ENCODE assay signal across 8 cellular contexts in the genomic region with DNA sequence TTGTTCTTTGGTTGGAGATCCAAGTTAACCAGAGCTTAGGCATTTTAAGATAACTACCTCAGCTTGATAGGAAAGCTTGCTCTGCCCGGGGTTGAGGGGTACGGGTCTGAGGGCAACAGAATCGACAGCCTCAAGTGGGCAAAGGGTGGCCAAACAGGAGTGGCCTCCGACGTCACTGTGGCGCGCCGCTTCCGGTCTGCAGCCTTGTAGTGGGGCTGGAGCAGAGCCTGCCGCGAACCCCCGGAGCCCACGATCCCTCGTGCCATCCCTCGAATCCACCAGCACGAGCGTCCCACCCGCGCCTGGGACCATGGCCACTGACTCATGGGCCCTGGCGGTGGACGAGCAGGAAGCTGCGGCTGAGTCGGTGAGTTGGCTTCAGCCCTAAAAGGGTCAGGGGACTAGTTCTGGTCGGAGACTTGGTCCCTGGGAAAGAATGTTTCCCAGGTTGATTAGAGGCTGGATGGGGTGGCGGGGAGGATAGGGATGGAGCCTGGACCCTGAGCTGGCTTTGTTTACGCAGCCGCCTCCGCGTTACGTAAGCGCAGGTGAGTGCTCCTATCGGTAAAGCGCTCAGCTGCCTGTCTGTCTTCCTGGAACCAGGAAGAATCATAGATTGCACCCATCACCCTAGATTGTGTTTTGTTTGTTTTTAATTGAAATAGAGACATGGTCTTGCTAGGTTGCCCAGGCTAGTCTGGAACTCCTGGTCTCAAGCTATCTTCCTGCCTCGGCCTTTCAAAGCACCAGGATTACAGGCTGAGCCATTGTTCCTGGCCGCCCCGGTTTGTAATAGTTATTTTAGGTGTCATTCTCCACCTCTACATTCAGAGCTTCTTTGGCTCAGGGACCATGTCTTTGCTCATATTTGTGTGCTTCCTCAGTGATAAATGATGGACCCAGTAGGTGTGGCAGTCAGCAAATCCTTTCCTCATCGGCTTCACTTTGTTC. TPM values are rescaled to one million over a fixed set of nuclear protein-coding genes. Genes with fewer than 3 reads are reported as not detected.
DNase-seq lines count a peak whose midpoint lies in the region; ATAC-seq, FAIRE-seq and TF ChIP-seq lines count a peak whose summit lies in the region.

A gene (plus strand): TSS at position 199 of the 951 bp plus-strand sequence. CDS start 112 bp downstream, at position 311.

- CTCF ChIA-PET in activated CD8-positive, alpha-beta memory T cell treated with anti-CD3 and anti-CD28 coated beads for 36 hours (lab: Charles Lee), result interaction anchor here (0.9 to 1.7 kb wide), 6 partner anchors 8 to 265 kb away, joined by 3 to 5 read pairs (median 4); a partner anchor contains a TSS
- CTCF ChIA-PET in H1 (lab: Charles Lee; ENCODE audit: partially characterized antibody), result interaction anchor here (0.6 to 3.1 kb wide), 8 partner anchors 10 to 659 kb away, joined by 3 to 13 read pairs (median 4); a partner anchor contains a TSS

- peak within 1 kb of the TSS; percentile 53 for H3K14ac ChIP-seq in H1 (ENCODE audit: insufficient read length)

- peak; percentile 83 for ATAC-seq in GM19023 (IDR thresholded peaks at IDR 0.05; ENCODE audit: unreplicated experiment)
- peak; percentile 84 for ATAC-seq in HG03442 (IDR thresholded peaks at IDR 0.05; ENCODE audit: unreplicated experiment)

- H2BK20ac ChIP-seq in H1 (ENCODE audit: low read length), result no peak within 1 kb of the TSS

- peak within 1 kb of the TSS; percentile 82; the same call in 1 of the 2 replicates for H2BK12ac ChIP-seq in H1 (ENCODE audit: low read depth, low read length)

- no peak within 1 kb of the TSS for H2AK5ac ChIP-seq in H1 (ENCODE audit: low read depth, low read length)

- peak within 1 kb of the TSS; percentile 36 for H4K91ac ChIP-seq in H1 (replicated peaks; ENCODE audit: insufficient read length, low read length)

- TF ChIP-seq RAD21 in H1 (IDR thresholded peaks at IDR 0.05 in 1 of 2, conservative IDR thresholded peaks at IDR 0.05 in 1 of 2; ENCODE audit: low read depth in 2 of 2, low read length in 2 of 2), result no peak

- peak within 1 kb of the TSS; percentile 93 for H3K27ac ChIP-seq in H1 (ENCODE audit: low read depth, low read length)

- no peak for TF ChIP-seq EP300 in H1 (IDR thresholded peaks at IDR 0.05; ENCODE audit: borderline replicate concordance in 1 of 2, low read depth in 2 of 2, low read length in 2 of 2)

- no peaks in the 10 kb centered on the region; a peak in 1 of 4 replicates for H3K9me3 ChIP-seq in H1 (ENCODE audit: insufficient read depth in 2 of 2, low read depth in 1 of 2, low read length in 1 of 2)

- POLR2A ChIA-PET in activated CD8-positive, alpha-beta memory T cell treated with anti-CD3 and anti-CD28 coated beads for 36 hours (lab: Charles Lee), result interaction anchor here (0.5 to 2.2 kb wide), 4 partner anchors 10 to 81 kb away, joined by 3 to 37 read pairs (median 8); a partner anchor contains a TSS
- POLR2A ChIA-PET in H1 (lab: Charles Lee; ENCODE audit: partially characterized antibody), result interaction anchor here (0.5 to 3.9 kb wide), 25 partner anchors 8 to 335 kb away, joined by 3 to 49 read pairs (median 5); a partner anchor contains a TSS

- TF ChIP-seq POLR2A in H1 (IDR thresholded peaks at IDR 0.05; ENCODE audit: control extremely low read depth in 1 of 2, low read depth in 2 of 2, low read length in 2 of 2), result peak in 1 of 2 experiments; percentile 94; a peak in 2 of 3 replicates

- H3K9ac ChIP-seq in H1 (replicated peaks in 1 of 4; ENCODE audit: extremely low read depth in 1 of 4, low read depth in 3 of 4, low read length in 3 of 4), result peak within 1 kb of the TSS; percentile 93 to 98 (median 98)

- WGBS in H1 (ENCODE audit: extremely low coverage in 1 of 2, insufficient coverage in 1 of 2, insufficient read length in 1 of 2, insufficient replicate concordance in 2 of 2, low coverage in 1 of 2, low lambda C conversion rate in 2 of 2, missing lambda C conversion rate in 1 of 2), 2 experiments, result 5% methylated on average over 37 of the region's 37 CpGs; no CpG with 5 or more reads in 1 of the 2 experiments

- H2BK15ac ChIP-seq in H1 (ENCODE audit: low read length), result no peak within 1 kb of the TSS

- H3K4me3 ChIP-seq in H1 (ENCODE audit: extremely low read depth in 1 of 4, insufficient read depth in 2 of 4, low read depth in 3 of 4, low read length in 4 of 4), result peak within 1 kb of the TSS; percentile 89 to 98 (median 98)

- H4K8ac ChIP-seq in H1 (ENCODE audit: extremely low read depth, insufficient read depth, low read length), result peak within 1 kb of the TSS; percentile 99

- H3K23ac ChIP-seq in H1 (ENCODE audit: insufficient read length), result no peak within 1 kb of the TSS

- peak within 1 kb of the TSS; percentile 63 for H3K4ac ChIP-seq in H1 (replicated peaks; ENCODE audit: insufficient read length, low read depth, low read length)

- peaks cover 5 to 41% of the 10 kb centered on the region in 2 experiments for H3K79me2 ChIP-seq in H1 (ENCODE audit: control insufficient read depth in 1 of 2, insufficient read depth in 2 of 2, low read length in 2 of 2)

- H3K56ac ChIP-seq in H1 (replicated peaks; ENCODE audit: insufficient read length, low read depth, low read length), result peak within 1 kb of the TSS; percentile 35

- H4K20me1 ChIP-seq in H1 (replicated peaks in 1 of 2; ENCODE audit: control insufficient read depth in 1 of 2, insufficient read depth in 2 of 2, low read length in 2 of 2), result no peaks in the 10 kb centered on the region

- TF ChIP-seq CTCF in H1 (IDR thresholded peaks at IDR 0.05; ENCODE audit: control extremely low read depth in 1 of 3, insufficient read depth in 1 of 3, low read depth in 1 of 3, low read length in 3 of 3), result peak in 1 of 3 experiments; percentile 0; a peak in 1 of 4 replicates

- H3K36me3 ChIP-seq in H1 (ENCODE audit: control insufficient read depth in 2 of 4, insufficient read depth in 4 of 4, low read length in 3 of 4), result no peaks in the 10 kb centered on the region; a peak in 1 of 8 replicates

- H3K23me2 ChIP-seq in H1 (ENCODE audit: low read depth, low read length), result peaks cover 3% of the 10 kb centered on the region; the same call in 1 of the 2 replicates

- in situ Hi-C loops in ACHN (cut with HindIII; ENCODE audit: low pct_ligation_motif_present, low pct_unique_long_range_greater_than_20kb, low sequenced_read_pairs), result no loop called here

- no peak for FAIRE-seq in H1 (lab: Jason Lieb, UNC)

- H3K18ac ChIP-seq in H1 (ENCODE audit: extremely low read depth, low read length), result peak within 1 kb of the TSS; percentile 98

- H2AFZ ChIP-seq in H1 (ENCODE audit: low read length), result peak within 1 kb of the TSS; percentile 84

- DNase-seq in ACHN (peak; percentile 84), NCI-H748 treated with DMSO at 0.1 percent for 48 hours (lab: John Stamatoyannopoulos, UW) (peak; percentile 25), H1 (ENCODE audit: low read depth in 1 of 2, low spot score in 2 of 2) (peak in 1 of 2 experiments; percentile 84), medulla oblongata (ENCODE audit: extremely low spot score) (peak; percentile 79)
- peak; percentile 39 to 47 (median 46) for DNase-seq in stimulated activated CD4-positive, alpha-beta T cell treated with anti-CD3 and anti-CD28 coated beads, TNF-alpha, amount 100 ng/mL, for 48 hours (ENCODE audit: low read depth in 3 of 3)

- H3K4me2 ChIP-seq in H1 (ENCODE audit: insufficient read depth in 1 of 2, low read depth in 2 of 2, low read length in 2 of 2), result peak within 1 kb of the TSS; percentile 73 to 87

- H2BK5ac ChIP-seq in H1 (ENCODE audit: low read depth, low read length), result peak within 1 kb of the TSS; percentile 96

- H2BK120ac ChIP-seq in H1 (replicated peaks; ENCODE audit: low read depth, low read length), result peak within 1 kb of the TSS; percentile 3

- H3K4me1 ChIP-seq in H1 (replicated peaks in 1 of 4; ENCODE audit: control insufficient read depth in 3 of 4, insufficient read depth in 4 of 4, low read length in 3 of 4), result peaks cover 0 to 3% (median 1%) of the 10 kb centered on the region in 4 experiments; a peak in 3 of 7 replicates

- peak within 1 kb of the TSS; percentile 93 for H4K5ac ChIP-seq in H1 (ENCODE audit: insufficient read length, low read depth, low read length)

- H3K79me1 ChIP-seq in H1 (ENCODE audit: low read depth, low read length), result peaks cover 3% of the 10 kb centered on the region; the same call in 1 of the 2 replicates

- H3K27me3 ChIP-seq in H1 (replicated peaks in 1 of 4; ENCODE audit: control insufficient read depth in 3 of 4, extremely low read depth in 1 of 4, insufficient read depth in 3 of 4, low read length in 3 of 4), result no peaks in the 10 kb centered on the region

TF ChIP-seq in H1, 55 proteins besides CTCF, POLR2A, EP300 and RAD21 (continues in another document):
- TF ChIP-seq TAF1 (IDR thresholded peaks at IDR 0.05; ENCODE audit: low read depth, low read length) (peak; percentile 88), CHD2 (IDR thresholded peaks at IDR 0.05; ENCODE audit: low read length) (no peak), EZH2 (IDR thresholded peaks at IDR 0.05; ENCODE audit: low read depth, low read length, severe bottlenecking) (no peak), GABPA (IDR thresholded peaks at IDR 0.05; ENCODE audit: borderline replicate concordance, insufficient read depth, low read length) (peak; percentile 62; the same call in 1 of the 2 replicates), ASH2L (IDR thresholded peaks at IDR 0.05; ENCODE audit: low read length) (peak; percentile 99), NANOG (IDR thresholded peaks at IDR 0.05; ENCODE audit: insufficient read depth, low read depth, low read length, poor library complexity, severe bottlenecking) (no peak), KDM5A (IDR thresholded peaks at IDR 0.05; ENCODE audit: low read length) (peak; percentile 68), RBBP5 (IDR thresholded peaks at IDR 0.05; ENCODE audit: borderline replicate concordance, low read depth, low read length) (peak; percentile 97), PHF8 (conservative IDR thresholded peaks at IDR 0.05; ENCODE audit: low read depth, low read length) (peak; percentile 99), SP1 (IDR thresholded peaks at IDR 0.05; ENCODE audit: low read depth, low read length) (no peak), CTBP2 (IDR thresholded peaks at IDR 0.05; ENCODE audit: borderline replicate concordance, insufficient read depth, insufficient read length, low read length) (no peak)

RNA-seq across cellular contexts. Expression of the gene that starts here (rescaled TPM):
- total RNA-seq in activated CD8-positive, alpha-beta memory T cell treated with anti-CD3 and anti-CD28 coated beads for 36 hours, result 10 to 100 TPM; 36.2 to 38.1 TPM
- 42.7 and 46.6 TPM in 2 replicates for total RNA-seq in H1 (2021; fragmentation: NEBNext Ultra II Directional; extraction: Animal tissue kit (Norgen Biotek cat#: 25700))
- polyA plus RNA-seq in H1 (2011; rRNA removed), result 36.5 and 40.5 TPM in 2 replicates
- 39.7 TPM for polyA plus RNA-seq in H1 (2011; cell fraction: cytosol; rRNA removed)
- polyA plus RNA-seq in H1 (2011; cell fraction: nucleus; rRNA removed), result 42.3 TPM
- 39.9 to 49.7 TPM (median 47.9 TPM) in 4 replicates for polyA plus RNA-seq in H1 (2012, experiment 1 of 2)
- polyA plus RNA-seq in H1 (2012, experiment 2 of 2), result 23.1 TPM
- 34.6 TPM for polyA plus RNA-seq in H1 (2013, experiment 1 of 2)
- polyA plus RNA-seq in H1 (2013, experiment 2 of 2), result 34.9 TPM
- 23.3 and 29.1 TPM in 2 replicates for polyA minus RNA-seq in H1 (2011; rRNA and poly(A)+ RNA removed)
- 14.5 TPM for polyA minus RNA-seq in H1 (2011; cell fraction: cytosol; rRNA and poly(A)+ RNA removed)
- polyA minus RNA-seq in H1 (2011; cell fraction: nucleus; rRNA and poly(A)+ RNA removed), result 17.2 TPM
